In the genomic region with DNA sequence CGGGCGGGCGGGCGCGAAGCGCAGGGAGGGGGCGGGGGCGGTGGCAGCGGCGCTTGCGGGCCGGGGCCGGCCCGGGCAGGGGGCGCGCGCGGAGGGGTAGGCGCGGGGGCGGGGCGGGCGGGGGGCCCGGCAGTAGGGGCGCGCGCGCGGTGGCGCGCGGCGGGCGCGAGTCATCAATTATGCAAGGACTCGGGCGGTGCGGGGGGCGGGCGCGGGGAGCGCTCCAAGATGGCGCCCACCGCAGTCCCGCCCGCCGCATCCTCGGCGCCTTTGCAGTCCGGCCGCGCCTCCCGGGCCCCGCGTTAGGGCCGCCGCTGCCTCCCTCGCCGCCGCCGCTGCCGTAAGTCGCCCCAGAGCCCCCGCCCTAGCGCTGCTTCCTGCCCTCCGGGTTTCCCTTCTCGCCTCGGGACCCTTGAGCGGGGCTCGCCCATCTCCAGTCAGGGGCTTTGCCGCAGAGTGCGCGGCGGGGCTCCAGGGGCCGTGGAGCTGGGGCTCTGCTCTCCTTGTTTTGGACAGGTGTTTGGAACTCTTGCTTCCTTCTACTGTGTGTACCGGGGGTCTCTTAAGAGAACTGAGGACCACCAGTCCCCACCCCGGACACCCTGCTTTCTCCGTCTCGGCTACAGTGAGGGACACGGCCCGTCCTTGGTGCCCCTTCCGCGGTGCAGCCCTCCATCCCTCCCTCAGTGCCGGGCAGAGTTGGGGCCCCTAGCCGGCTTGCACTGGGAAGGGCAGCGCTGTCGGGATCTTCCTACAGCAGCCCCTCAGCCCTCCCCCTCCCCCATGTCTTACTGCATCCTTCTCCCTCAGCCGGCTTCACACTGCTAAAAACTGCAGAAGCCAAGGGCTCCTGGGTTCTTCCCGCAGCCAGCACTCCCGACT, we compare ENCODE assay signal across 1 cellular context.
TF ChIP-seq lines count a peak whose summit lies in the region.

Gene SCN8A, plus strand, starts transcription at position 214 of the 882 bp plus-strand sequence. CDS start 71,585 bp downstream, outside the sequence.

TF ChIP-seq in Ishikawa, 13 proteins besides CTCF, POLR2A, EP300 and RAD21 (continued from another document):
- TF ChIP-seq, protein P1, sequence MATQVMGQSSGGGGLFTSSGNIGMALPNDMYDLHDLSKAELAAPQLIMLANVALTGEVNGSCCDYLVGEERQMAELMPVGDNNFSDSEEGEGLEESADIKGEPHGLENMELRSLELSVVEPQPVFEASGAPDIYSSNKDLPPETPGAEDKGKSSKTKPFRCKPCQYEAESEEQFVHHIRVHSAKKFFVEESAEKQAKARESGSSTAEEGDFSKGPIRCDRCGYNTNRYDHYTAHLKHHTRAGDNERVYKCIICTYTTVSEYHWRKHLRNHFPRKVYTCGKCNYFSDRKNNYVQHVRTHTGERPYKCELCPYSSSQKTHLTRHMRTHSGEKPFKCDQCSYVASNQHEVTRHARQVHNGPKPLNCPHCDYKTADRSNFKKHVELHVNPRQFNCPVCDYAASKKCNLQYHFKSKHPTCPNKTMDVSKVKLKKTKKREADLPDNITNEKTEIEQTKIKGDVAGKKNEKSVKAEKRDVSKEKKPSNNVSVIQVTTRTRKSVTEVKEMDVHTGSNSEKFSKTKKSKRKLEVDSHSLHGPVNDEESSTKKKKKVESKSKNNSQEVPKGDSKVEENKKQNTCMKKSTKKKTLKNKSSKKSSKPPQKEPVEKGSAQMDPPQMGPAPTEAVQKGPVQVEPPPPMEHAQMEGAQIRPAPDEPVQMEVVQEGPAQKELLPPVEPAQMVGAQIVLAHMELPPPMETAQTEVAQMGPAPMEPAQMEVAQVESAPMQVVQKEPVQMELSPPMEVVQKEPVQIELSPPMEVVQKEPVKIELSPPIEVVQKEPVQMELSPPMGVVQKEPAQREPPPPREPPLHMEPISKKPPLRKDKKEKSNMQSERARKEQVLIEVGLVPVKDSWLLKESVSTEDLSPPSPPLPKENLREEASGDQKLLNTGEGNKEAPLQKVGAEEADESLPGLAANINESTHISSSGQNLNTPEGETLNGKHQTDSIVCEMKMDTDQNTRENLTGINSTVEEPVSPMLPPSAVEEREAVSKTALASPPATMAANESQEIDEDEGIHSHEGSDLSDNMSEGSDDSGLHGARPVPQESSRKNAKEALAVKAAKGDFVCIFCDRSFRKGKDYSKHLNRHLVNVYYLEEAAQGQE (IDR thresholded peaks at IDR 0.05; ENCODE audit: low read depth): peak; percentile 31; the same call in 1 of the 2 replicates
